Comparison of ENCODE assay signal across 29 cellular contexts in genomic region chr3:23170306-23170705, GRCh38. TPM values are rescaled to one million over a fixed set of nuclear protein-coding genes. Genes with fewer than 3 reads are reported as not detected.
DNase-seq lines count a peak whose midpoint lies in the region; ATAC-seq, FAIRE-seq and TF ChIP-seq lines count a peak whose summit lies in the region.
"Had no signal": no experiment of that assay in that cellular context is flagged by ENCODE, and none has a peak within 500 bp of the region (broad histone marks: within the 10 kb centered on the region; RNA-seq: fewer than 3 reads in every experiment).

No MANE protein-coding gene starts in this region.

- TF ChIP-seq POLR2A in GM12878 (IDR thresholded peaks at IDR 0.05; ENCODE audit: low read depth, low read length) = no peak

- in situ Hi-C loops in GM23248 (cut with MboI) (no loop called here), GM12878 (cut with MboI) (no loop called here)

- no peaks in the 10 kb centered on the region for H3F3A ChIP-seq in GM23248 (ENCODE audit: insufficient read depth)

- ATAC-seq in GM12878 (peak; percentile 40; the same call in 2 of the 3 replicates), foreskin keratinocyte (peak; percentile 72), HG02973 (IDR thresholded peaks at IDR 0.05; ENCODE audit: unreplicated experiment) (no peak)
- ATAC-seq: natural killer cell; stimulated activated naive CD8-positive, alpha-beta T cell treated with anti-CD3 and anti-CD28 coated beads, Interleukin-15, amount 100 ng/mL, for 72 hours; T-helper 17 cell had no signal

- intact Hi-C loops in GM12878 (cut with micrococcal nuclease; ENCODE audit: unreplicated experiment) = no loop called here

- TF ChIP-seq EP300 in GM12878 (IDR thresholded peaks at IDR 0.05; ENCODE audit: borderline replicate concordance in 1 of 2, control insufficient read depth in 1 of 2, low read depth in 2 of 2, low read length in 2 of 2) = no peak

- DNase-seq in AG04449 (ENCODE audit: low read depth, low spot score) (peak; percentile 12), GM23248 (peak; percentile 14), GM12878 (ENCODE audit: low read depth, low spot score) (no peak), foreskin keratinocyte (peak in 1 of 2 donors; percentile 50), WERI-Rb-1 (no peak), SKM-1 treated with dmso at 0.1 percent for 144 hours (lab: John Stamatoyannopoulos, UW; ENCODE audit: unreplicated experiment) (no peak), NCI-H69 (lab: John Stamatoyannopoulos, UW) (no peak)
- DNase-seq: activated CD4-positive, alpha-beta memory T cell treated with anti-CD3 and anti-CD28 coated beads for 36 hours; activated CD4-positive, CD25-positive, alpha-beta regulatory T cell treated with anti-CD3 and anti-CD28 coated beads, Interleukin-2, amount 50 U/mL, for 72 hours; activated CD8-positive, alpha-beta memory T cell treated with anti-CD3 and anti-CD28 coated beads, Interleukin-2, amount 50 U/mL, for 4 hours; activated naive CD4-positive, alpha-beta T cell treated with anti-CD3 and anti-CD28 coated beads, Interleukin-2, amount 50 U/mL, for 16 hours; amniotic stem cell; HFFc6; natural killer cell; NCI-H1105 treated with DMSO at 0.1 percent for 48 hours; NCI-H1930; NCI-H2227 treated with DMSO at 0.1 percent for 48 hours; NCI-H748 treated with DMSO at 0.1 percent for 48 hours; occipital lobe; SK-N-SH; stimulated activated naive CD8-positive, alpha-beta T cell treated with anti-CD3 and anti-CD28 coated beads, Interleukin-15, amount 100 ng/mL, for 72 hours; T-helper 17 cell; thyroid gland had no signal

- H3K4me2 ChIP-seq in GM23248 (ENCODE audit: unreplicated experiment) (no peak overlapping the region), GM12878 (ENCODE audit: control insufficient read depth, insufficient read depth) (no peak overlapping the region)
- H3K4me2 ChIP-seq: A549, BLaER1, SK-N-SH had no signal

- no TSS peak for BruUV-seq in GM12878 (replicated peaks; lab: Mats Ljungman, UMichigan)

- H3K36me3 ChIP-seq in GM23248 (ENCODE audit: low read depth) (no peaks in the 10 kb centered on the region), GM12878 (ENCODE audit: control insufficient read depth in 2 of 2, insufficient read depth in 2 of 2, low read length in 1 of 2) (no peaks in the 10 kb centered on the region), WERI-Rb-1 (no peaks in the 10 kb centered on the region)
- H3K36me3 ChIP-seq: BLaER1, cardiac muscle cell, thyroid gland had no signal

- WGBS in GM23248 (ENCODE audit: low coverage in 1 of 2, low lambda C conversion rate in 2 of 2, missing lambda C conversion rate in 2 of 2), 2 experiments = 33 to 56% methylated on average over 1 of the region's 1 CpG
- 0% methylated on average over 1 of the region's 1 CpG for WGBS in GM12878 (ENCODE audit: insufficient coverage, insufficient replicate concordance, low lambda C conversion rate, missing lambda C conversion rate)

- H3K79me2 ChIP-seq in GM23248 (ENCODE audit: insufficient read depth) (no peaks in the 10 kb centered on the region), GM12878 (ENCODE audit: control insufficient read depth, insufficient read depth, low read length) (no peaks in the 10 kb centered on the region)

- H3K4me3 ChIP-seq in AG04449 (ENCODE audit: low read depth, low read length) (no peak overlapping the region), GM23248 (no peak overlapping the region), GM12878 (no peak overlapping the region), WERI-Rb-1 (ENCODE audit: low read depth, low read length) (no peak overlapping the region)
- H3K4me3 ChIP-seq: A549, BLaER1, cardiac muscle cell, thyroid gland had no signal

- H3K27me3 ChIP-seq in GM23248 (replicated peaks; ENCODE audit: insufficient read depth) = peaks cover 26% of the 10 kb centered on the region; the same call in 1 of the 2 replicates
- H3K27me3 ChIP-seq in GM12878 (replicated peaks in 1 of 2; ENCODE audit: control insufficient read depth in 2 of 2, insufficient read depth in 2 of 2, low read length in 1 of 2) = no peaks in the 10 kb centered on the region
- H3K27me3 ChIP-seq in foreskin keratinocyte = peaks cover 82% of the 10 kb centered on the region
- no peaks in the 10 kb centered on the region for H3K27me3 ChIP-seq in WERI-Rb-1 (ENCODE audit: insufficient read depth, low read depth, severe bottlenecking)
- H3K27me3 ChIP-seq: BLaER1, cardiac muscle cell, thyroid gland had no signal

- H4K20me1 ChIP-seq in GM23248 (ENCODE audit: insufficient read depth) = no peaks in the 10 kb centered on the region
- no peaks in the 10 kb centered on the region for H4K20me1 ChIP-seq in GM12878 (ENCODE audit: control insufficient read depth, insufficient read depth)
- H4K20me1 ChIP-seq: BLaER1 had no signal

- TF ChIP-seq CTCF in AG04449 (IDR thresholded peaks at IDR 0.05; ENCODE audit: insufficient read depth, low read length, missing control alignments) (no peak), GM12878 (IDR thresholded peaks at IDR 0.05 in 2 of 3, conservative IDR thresholded peaks at IDR 0.05 in 1 of 3; ENCODE audit: control insufficient read depth in 2 of 3, extremely low read depth in 1 of 3, insufficient read depth in 1 of 3, low read depth in 3 of 3, low read length in 3 of 3) (no peak), foreskin keratinocyte (conservative IDR thresholded peaks at IDR 0.05) (no peak), WERI-Rb-1 (IDR thresholded peaks at IDR 0.05; ENCODE audit: low read depth, low read length) (no peak)

- H2AFZ ChIP-seq in GM23248 (no peak overlapping the region), GM12878 (ENCODE audit: control insufficient read depth, low read depth, low read length) (no peak overlapping the region)

- H3K9me2 ChIP-seq in GM23248 (ENCODE audit: insufficient read depth) = no peaks in the 10 kb centered on the region
- H3K9me2 ChIP-seq: SK-N-SH had no signal

- H3K9ac ChIP-seq in GM23248 (no peak overlapping the region), GM12878 (ENCODE audit: control insufficient read depth, insufficient read depth, low read length) (no peak overlapping the region)
- H3K9ac ChIP-seq: BLaER1, SK-N-SH had no signal

- H3K9me3 ChIP-seq in GM23248 (ENCODE audit: low read depth) (no peaks in the 10 kb centered on the region), GM12878 (replicated peaks; ENCODE audit: control insufficient read depth, insufficient read depth, low read length) (no peaks in the 10 kb centered on the region; the same call in 2 of the 3 replicates), WERI-Rb-1 (ENCODE audit: severe bottlenecking) (no peaks in the 10 kb centered on the region)
- H3K9me3 ChIP-seq: A549, BLaER1, SK-N-SH, thyroid gland had no signal

- H3K27ac ChIP-seq in GM23248 = no peak overlapping the region
- H3K27ac ChIP-seq in GM12878 (ENCODE audit: control insufficient read depth, insufficient read depth) = no peak overlapping the region
- H3K27ac ChIP-seq in foreskin keratinocyte = no peak overlapping the region
- no peak overlapping the region for H3K27ac ChIP-seq in WERI-Rb-1
- H3K27ac ChIP-seq: A549, BLaER1, cardiac muscle cell, thyroid gland had no signal

- SMC1A ChIA-PET in GM12878 (lab: Charles Lee; ENCODE audit: uncharacterized antibody, unreplicated experiment) = no interaction called here

- FAIRE-seq in GM12878 (lab: Jason Lieb, UNC) = no peak
- FAIRE-seq: A549, endometrium, keratinocyte had no signal

- no peak for TF ChIP-seq RAD21 in GM12878 (IDR thresholded peaks at IDR 0.05; ENCODE audit: insufficient read depth, low read depth, low read length)

- RAD21 ChIA-PET in GM12878 (lab: Charles Lee; ENCODE audit: unreplicated experiment) = no interaction called here

- H3K4me1 ChIP-seq in GM23248 (ENCODE audit: insufficient read depth) = no peaks in the 10 kb centered on the region
- H3K4me1 ChIP-seq in GM12878 (ENCODE audit: control insufficient read depth, insufficient read depth, low read length) = peaks cover 6% of the 10 kb centered on the region; the same call in 1 of the 2 replicates
- no peaks in the 10 kb centered on the region for H3K4me1 ChIP-seq in foreskin keratinocyte
- H3K4me1 ChIP-seq: A549, BLaER1, thyroid gland had no signal

- POLR2A ChIA-PET in AG04449 (lab: Yijun Ruan, JAX) (no interaction called here), GM12878 (lab: Charles Lee) (no interaction called here)

- CTCF ChIA-PET in AG04449 (lab: Yijun Ruan, JAX) = interaction anchor here (1.7 kb wide), 1 partner anchor 15 kb away, joined by 4 read pairs; no protein-coding TSS in a partner anchor
- CTCF ChIA-PET in GM12878 (lab: Yijun Ruan, JAX) = no interaction called here

TF ChIP-seq in GM12878, 131 proteins besides CTCF, POLR2A, EP300 and RAD21 (continues in another document):
- TF ChIP-seq ELK1 (IDR thresholded peaks at IDR 0.05; ENCODE audit: low read depth, low read length) (no peak), GABPA (IDR thresholded peaks at IDR 0.05; ENCODE audit: low read depth) (no peak)

RNA-seq across cellular contexts. Expression of gene UBE2E2, which starts 32.8 kb away (rescaled TPM):
- total RNA-seq in GM23248 (2014; rRNA removed; shearing (Covaris generic)) = 29.0 and 31.9 TPM in 2 replicates
- polyA plus RNA-seq in GM23248 (2016; fragmentation: Nextera tagmentation; extraction: Ambion mirVana) (70.2 and 75.4 TPM in 2 replicates), GM12878 (2011; rRNA removed) (71.0 and 111 TPM in 2 replicates), GM12878 (2014; fragmentation: Illumina TruSeq; extraction: Trizol) (29.6 and 33.4 TPM in 2 replicates), GM12878 (2014; fragmentation: Nextera tagmentation; extraction: Ambion mirVana) (10 to 100 TPM in 1 of 2 experiments, 1 to 10 TPM in 1; 8.7 to 15.0 TPM), GM12878 (2014; rRNA removed) (29.5 and 37.0 TPM in 2 replicates), GM12878 (2016; fragmentation: Nextera tagmentation; extraction: Ambion mirVana) (10 to 100 TPM; 59.9 TPM), foreskin keratinocyte (25.8 and 30.2 TPM in 2 replicates)
- 90.4 and 98.5 TPM in 2 replicates for total RNA-seq in GM12878 (2013; cell fraction: nucleolus; rRNA removed)
- total RNA-seq in GM12878 (2014; rRNA removed) (29.4 and 46.4 TPM in 2 replicates), GM12878 (2014; rRNA removed; fragmentation: Illumina TruSeq; extraction: Trizol) (27.4 and 35.9 TPM in 2 replicates), GM12878 (2021) (38.2 and 41.5 TPM in 2 replicates), foreskin keratinocyte (22.6 and 28.6 TPM in 2 replicates)
- polyA plus RNA-seq in GM12878 (2011; ENCODE audit: low read depth) = 14.1 TPM
- polyA plus RNA-seq in GM12878 (2011; cell fraction: cytosol; rRNA removed) = 46.5 and 59.9 TPM in 2 replicates
- polyA plus RNA-seq in GM12878 (2011; cell fraction: nucleus; rRNA removed) = 23.5 and 28.8 TPM in 2 replicates
- polyA plus RNA-seq in GM12878 (2012) = 27.7 and 28.2 TPM in 2 replicates
- polyA minus RNA-seq in GM12878 (2011; rRNA and poly(A)+ RNA removed) = 25.9 and 27.7 TPM in 2 replicates
- polyA minus RNA-seq in GM12878 (2011; cell fraction: cytosol; rRNA and poly(A)+ RNA removed) = 13.6 and 34.9 TPM in 2 replicates
- polyA minus RNA-seq in GM12878 (2011; cell fraction: nucleus; rRNA and poly(A)+ RNA removed) = 27.9 and 47.6 TPM in 2 replicates

Comparison
In these comparisons a context has a peak if more than half of its experiments do, and no peak if none do; other contexts are left out.
1. DNase-seq: peak in AG04449 (single experiment) and GM23248 (single experiment); none in GM12878 (single experiment), WERI-Rb-1 (single experiment), SKM-1 treated with dmso at 0.1 percent for 144 hours (single experiment) and NCI-H69 (single experiment).